Comparison of ENCODE assay signal across 8 cellular contexts in genomic region chr2:198127627-198128026, GRCh38.
DNase-seq lines count a peak whose midpoint lies in the region; ATAC-seq, FAIRE-seq and TF ChIP-seq lines count a peak whose summit lies in the region.

No MANE protein-coding gene starts in this region.

- DNase-seq in D341Med (ENCODE audit: low spot score) (peak; percentile 63), NAMALWA (ENCODE audit: low spot score) (peak; percentile 64), UCSD-AML1 (lab: John Stamatoyannopoulos, UW; ENCODE audit: unreplicated experiment) (peak; percentile 12), choroid plexus epithelial cell (ENCODE audit: low read depth) (peak; percentile 87), HepG2 (ENCODE audit: low spot score) (peak; percentile 56)
- peak; percentile 9 for DNase-seq in stimulated activated CD8-positive, alpha-beta memory T cell treated with anti-CD3 and anti-CD28 coated beads, Interleukin-4, amount 100 ng/mL, for 24 hours (ENCODE audit: low read depth)

- WGBS in HepG2 (ENCODE audit: low lambda C conversion rate): 0% methylated on average over 1 of the region's 1 CpG

- intact Hi-C loops in HepG2 (cut with micrococcal nuclease; ENCODE audit: unreplicated experiment): loop anchor here (1.0 kb wide), 3 partner anchors 169 to 324 kb away; no protein-coding TSS in a partner anchor

- no peak overlapping the region for H2AFZ ChIP-seq in HepG2 (ENCODE audit: low read length)

- H3K9me3 ChIP-seq in HepG2 (ENCODE audit: low read length): no peaks in the 10 kb centered on the region

- H3K4me2 ChIP-seq in HepG2 (ENCODE audit: low read depth, low read length): no peak overlapping the region

- H4K20me1 ChIP-seq in HepG2 (ENCODE audit: insufficient read depth, low read length): no peaks in the 10 kb centered on the region

- no peak overlapping the region for H3K27ac ChIP-seq in HepG2 (ENCODE audit: extremely low read length, insufficient read depth, low read length)

- H3K4me3 ChIP-seq in choroid plexus epithelial cell (ENCODE audit: low read depth, low read length) (no peak overlapping the region), HepG2 (replicated peaks in 1 of 3; ENCODE audit: insufficient read depth in 1 of 3, low read depth in 2 of 3, low read length in 3 of 3) (no peak overlapping the region)

- H3K4me1 ChIP-seq in HepG2 (ENCODE audit: insufficient read depth, low read length): peaks cover 5% of the 10 kb centered on the region; the same call in 1 of the 2 replicates

- CTCF ChIA-PET in HepG2 (lab: Yijun Ruan, JAX; ENCODE audit: low intra/inter-chr PET ratio, low total read pairs): interaction anchor here (1.0 to 4.2 kb wide), 2 partner anchors 9 to 324 kb away, joined by 3 to 36 read pairs; partner anchors contain the start of gene PLCL1

- no peaks in the 10 kb centered on the region for H3K27me3 ChIP-seq in HepG2 (ENCODE audit: control insufficient read depth in 1 of 2, insufficient read depth in 2 of 2, low read length in 2 of 2)

- TF ChIP-seq EP300 in HepG2 (IDR thresholded peaks at IDR 0.05; ENCODE audit: low read depth in 2 of 2, low read length in 2 of 2) (no peak), HepG2 (CRISPR knock-in tag; IDR thresholded peaks at IDR 0.05; ENCODE audit: borderline replicate concordance) (no peak)

- no peak for TF ChIP-seq POLR2A in HepG2 (IDR thresholded peaks at IDR 0.05; ENCODE audit: insufficient read depth in 1 of 2, low read depth in 2 of 2, low read length in 2 of 2)

- no peaks in the 10 kb centered on the region for H3K36me3 ChIP-seq in HepG2 (replicated peaks in 1 of 2; ENCODE audit: control insufficient read depth in 1 of 2, insufficient read depth in 2 of 2, low read length in 2 of 2)

- peak; percentile 88 for FAIRE-seq in HepG2 (lab: Jason Lieb, UNC)

- no peak for TF ChIP-seq RAD21 in HepG2 (CRISPR knock-in tag; IDR thresholded peaks at IDR 0.05)

- H3K79me2 ChIP-seq in HepG2 (ENCODE audit: insufficient read depth, low read length): no peaks in the 10 kb centered on the region

- no peak overlapping the region for H3K9ac ChIP-seq in HepG2 (ENCODE audit: insufficient read depth, low read depth, low read length)

- in situ Hi-C loops in HepG2 (cut with HindIII; ENCODE audit: extremely low pct_ligation_motif_present, low pct_unique_long_range_greater_than_20kb): loop anchor here (5.0 kb wide), 1 partner anchor 325 kb away; the partner anchor contains the start of gene PLCL1

- no TSS peak for BruUV-seq in HepG2 (replicated peaks; lab: Mats Ljungman, UMichigan)

- POLR2A ChIA-PET in HepG2 (lab: Yijun Ruan, JAX): no interaction called here

- ATAC-seq in GM21723 (IDR thresholded peaks at IDR 0.05; ENCODE audit: unreplicated experiment): peak; percentile 83
- ATAC-seq in HepG2: peak; percentile 93
- ATAC-seq in GM19467 (IDR thresholded peaks at IDR 0.05; ENCODE audit: unreplicated experiment): no peak

- TF ChIP-seq CTCF in choroid plexus epithelial cell (conservative IDR thresholded peaks at IDR 0.05; ENCODE audit: low read depth, low read length) (peak; percentile 83), HepG2 (CRISPR knock-in tag; IDR thresholded peaks at IDR 0.05) (peak; percentile 76)

TF ChIP-seq in HepG2, 621 proteins besides CTCF, POLR2A, EP300 and RAD21:
- TF ChIP-seq ZNF552 (CRISPR knock-in tag; IDR thresholded peaks at IDR 0.05; ENCODE audit: borderline replicate concordance): no peak
- no peak for TF ChIP-seq CBX2 (IDR thresholded peaks at IDR 0.05; ENCODE audit: low read depth, low read length)
- no peak for TF ChIP-seq CBX2 (CRISPR knock-in tag; IDR thresholded peaks at IDR 0.05; ENCODE audit: low read depth)
- 0 out of 2 replicates have a peak, but pooled peaks have one; percentile 14 for TF ChIP-seq MAFF (IDR thresholded peaks at IDR 0.05; ENCODE audit: low read depth, low read length)
- no peak for TF ChIP-seq CCAR2 (optimal IDR thresholded peaks at IDR 0.05; ENCODE audit: low read depth, low read length)
- no peak for TF ChIP-seq ZNF569 (CRISPR knock-in tag; IDR thresholded peaks at IDR 0.05; ENCODE audit: borderline replicate concordance)
- 0 out of 2 replicates have a peak, but pooled peaks have one; percentile 34 for TF ChIP-seq POGK (CRISPR knock-in tag; conservative IDR thresholded peaks at IDR 0.05)
- no peak for TF ChIP-seq MIER3 (CRISPR knock-in tag; IDR thresholded peaks at IDR 0.05; ENCODE audit: borderline replicate concordance)
- TF ChIP-seq SMC3 (IDR thresholded peaks at IDR 0.05; ENCODE audit: low read length): peak; percentile 67
- peak; percentile 75 for TF ChIP-seq STAG1 (CRISPR knock-in tag; IDR thresholded peaks at IDR 0.05)
- TF ChIP-seq MBD4 (IDR thresholded peaks at IDR 0.05; ENCODE audit: borderline replicate concordance, low read length): no peak
- no peak for TF ChIP-seq ATRX (CRISPR knock-in tag; IDR thresholded peaks at IDR 0.05; ENCODE audit: borderline replicate concordance)
- TF ChIP-seq ZNF317 (CRISPR knock-in tag; IDR thresholded peaks at IDR 0.05): no peak
- TF ChIP-seq CBX5 (CRISPR knock-in tag; IDR thresholded peaks at IDR 0.05; ENCODE audit: borderline replicate concordance): no peak
- TF ChIP-seq MAFK (conservative IDR thresholded peaks at IDR 0.05 in 1 of 2, IDR thresholded peaks at IDR 0.05 in 1 of 2; ENCODE audit: low read length in 2 of 2): 0 out of 4 replicates have a peak, but pooled peaks of 1 of the 2 experiments have one; percentile 29

Comparison
In these comparisons a context has a peak if more than half of its experiments do, and no peak if none do; other contexts are left out.
1. DNase-seq: peak in every context shown above with its lines; median percentile 87 in choroid plexus epithelial cell; 64 in NAMALWA; 63 in D341Med; 56 in HepG2; 12 in UCSD-AML1; 9 in stimulated activated CD8-positive, alpha-beta memory T cell treated with anti-CD3 and anti-CD28 coated beads, Interleukin-4, amount 100 ng/mL, for 24 hours.